8 cellular contexts compared by ENCODE assay signal in genomic region chr12:57842342-57843294, GRCh38. TPM values are rescaled to one million over a fixed set of nuclear protein-coding genes. Genes with fewer than 3 reads are reported as not detected.
DNase-seq lines count a peak whose midpoint lies in the region; ATAC-seq and TF ChIP-seq lines count a peak whose summit lies in the region.

No MANE protein-coding gene starts in this region.

- H3K9ac ChIP-seq in fibroblast of lung (ENCODE audit: insufficient read depth, low read length): no peak overlapping the region
- no peak overlapping the region for H3K9ac ChIP-seq in smooth muscle cell (ENCODE audit: low read depth)

- peaks cover 26% of the 10 kb centered on the region for H3F3A ChIP-seq in smooth muscle cell (ENCODE audit: low read depth)

- H3K27me3 ChIP-seq in H7 (ENCODE audit: control insufficient read depth, insufficient read depth, low read length): no peaks in the 10 kb centered on the region
- H3K27me3 ChIP-seq in fibroblast of lung (ENCODE audit: control insufficient read depth, insufficient read depth, low read length): no peaks in the 10 kb centered on the region
- H3K27me3 ChIP-seq in smooth muscle cell (ENCODE audit: low read depth): no peaks in the 10 kb centered on the region

- H3K79me2 ChIP-seq in fibroblast of lung (ENCODE audit: control insufficient read depth, insufficient read depth, low read length) (peaks cover 87% of the 10 kb centered on the region), smooth muscle cell (ENCODE audit: low read depth) (peaks cover 87% of the 10 kb centered on the region)

- H3K36me3 ChIP-seq in H7 (replicated peaks; ENCODE audit: control insufficient read depth, insufficient read depth, low read length) (no peaks in the 10 kb centered on the region), fibroblast of lung (ENCODE audit: control insufficient read depth, insufficient read depth, low read length) (no peaks in the 10 kb centered on the region), smooth muscle cell (ENCODE audit: low read depth) (no peaks in the 10 kb centered on the region)

- H3K27me3 Mint-ChIP-seq in T-helper 2 cell treated with Interferon-gamma antibody and Interleukin-4, amounts not matched to agents 5 μg/mL and 100 μg/mL, for 36 hours (ENCODE audit: low read depth): peaks cover 3% of the 10 kb centered on the region

- H3K4me2 ChIP-seq in fibroblast of lung (ENCODE audit: extremely low read depth, insufficient read depth, low read length) (peak overlapping the region; percentile 96), smooth muscle cell (peak overlapping the region; percentile 98)

- peaks cover 60% of the 10 kb centered on the region for H3K4me1 Mint-ChIP-seq in T-helper 2 cell treated with Interferon-gamma antibody and Interleukin-4, amounts not matched to agents 5 μg/mL and 100 μg/mL, for 36 hours (ENCODE audit: low read depth)

- H2AFZ ChIP-seq in fibroblast of lung (ENCODE audit: low read length) (no peak overlapping the region), smooth muscle cell (ENCODE audit: low read depth) (no peak overlapping the region)

- TF ChIP-seq CTCF in fibroblast of lung (conservative IDR thresholded peaks at IDR 0.05 in 1 of 2, IDR thresholded peaks at IDR 0.05 in 1 of 2; ENCODE audit: low read depth in 1 of 2, low read length in 2 of 2) (no peak), smooth muscle cell (IDR thresholded peaks at IDR 0.05; ENCODE audit: borderline replicate concordance, insufficient read depth, poor library complexity, severe bottlenecking) (no peak)

- H3K9me3 Mint-ChIP-seq in T-helper 2 cell treated with Interferon-gamma antibody and Interleukin-4, amounts not matched to agents 5 μg/mL and 100 μg/mL, for 36 hours: no peaks in the 10 kb centered on the region

- H3K4me3 ChIP-seq in H7 (ENCODE audit: insufficient read depth, low read depth, low read length) (no peak overlapping the region), fibroblast of lung (replicated peaks in 1 of 4; ENCODE audit: control extremely low read depth in 1 of 4, insufficient read depth in 1 of 4, low read depth in 3 of 4, low read length in 4 of 4) (peak overlapping the region; percentile 43 to 98 (median 72)), smooth muscle cell (peak overlapping the region; percentile 99)

- H3K36me3 Mint-ChIP-seq in T-helper 2 cell treated with Interferon-gamma antibody and Interleukin-4, amounts not matched to agents 5 μg/mL and 100 μg/mL, for 36 hours (ENCODE audit: low read depth): peaks cover 8% of the 10 kb centered on the region

- 51% methylated on average over 14 of the region's 14 CpGs for WGBS in smooth muscle cell (ENCODE audit: low lambda C conversion rate)

- H3K27ac Mint-ChIP-seq in T-helper 2 cell treated with Interferon-gamma antibody and Interleukin-4, amounts not matched to agents 5 μg/mL and 100 μg/mL, for 36 hours: no peak overlapping the region

- peak overlapping the region; percentile 88 for H3K4me3 Mint-ChIP-seq in T-helper 2 cell treated with Interferon-gamma antibody and Interleukin-4, amounts not matched to agents 5 μg/mL and 100 μg/mL, for 36 hours

- H3K9me3 ChIP-seq in fibroblast of lung (ENCODE audit: control insufficient read depth, insufficient read depth, low read depth, low read length) (no peaks in the 10 kb centered on the region), smooth muscle cell (replicated peaks; ENCODE audit: low read depth) (no peaks in the 10 kb centered on the region)

- H3K4me1 ChIP-seq in fibroblast of lung (ENCODE audit: control insufficient read depth, extremely low read depth, insufficient read depth, low read length) (peaks cover 45% of the 10 kb centered on the region), smooth muscle cell (ENCODE audit: low read depth) (peaks cover 55% of the 10 kb centered on the region)

- H3K27ac ChIP-seq in fibroblast of lung (ENCODE audit: insufficient read depth, low read length) (no peak overlapping the region), smooth muscle cell (ENCODE audit: low read depth) (peak overlapping the region; percentile 100)

- H4K20me1 ChIP-seq in fibroblast of lung (ENCODE audit: control insufficient read depth, extremely low read depth, insufficient read depth, low read length) (peaks cover 6% of the 10 kb centered on the region), smooth muscle cell (ENCODE audit: low read depth) (peaks cover 79% of the 10 kb centered on the region)

- DNase-seq in H7 (peak; percentile 80), fibroblast of lung (ENCODE audit: low read depth in 2 of 2) (no peak), smooth muscle cell (lab: John Stamatoyannopoulos, UW; ENCODE audit: unreplicated experiment) (no peak), NCI-H187 treated with DMSO at 0.1 percent for 48 hours (lab: John Stamatoyannopoulos, UW) (no peak), NAMALWA (ENCODE audit: low spot score) (no peak)
- no peak for DNase-seq in T-helper 2 cell treated with Interferon-gamma antibody and Interleukin-4, amounts not matched to agents 5 μg/mL and 100 μg/mL, for 36 hours (ENCODE audit: low spot score)

- ATAC-seq in HG03469 (IDR thresholded peaks at IDR 0.05; ENCODE audit: unreplicated experiment) (no peak), HG02610 (IDR thresholded peaks at IDR 0.05; ENCODE audit: unreplicated experiment) (no peak)

RNA-seq across cellular contexts. Expression of gene CTDSP2, which starts 3.9 kb away (rescaled TPM):
- 59.3 and 74.2 TPM in 2 replicates for total RNA-seq in H7 (2014; rRNA removed; shearing (Covaris generic))
- total RNA-seq in fibroblast of lung: 87.8 and 92.0 TPM in 2 replicates
- polyA plus RNA-seq in fibroblast of lung: 199 and 208 TPM in 2 replicates
- polyA plus RNA-seq in fibroblast of lung (2012): 130 and 165 TPM in 2 replicates
- polyA minus RNA-seq in fibroblast of lung (ENCODE audit: low replicate concordance): 481 and 517 TPM in 2 replicates
- 77.4 and 86.7 TPM in 2 replicates for total RNA-seq in smooth muscle cell
- 61.7 and 62.0 TPM in 2 replicates for polyA plus RNA-seq in smooth muscle cell

RNA-seq across cellular contexts. Expression of gene AVIL, which starts 24.1 kb away (rescaled TPM):
- 0.38 TPM in 1 of 2 replicates, not detected in the other for total RNA-seq in H7 (2014; rRNA removed; shearing (Covaris generic))
- total RNA-seq in fibroblast of lung: 2.8 and 7.1 TPM in 2 replicates
- polyA plus RNA-seq in fibroblast of lung: 1.1 and 2.2 TPM in 2 replicates
- 0.96 and 1.9 TPM in 2 replicates for polyA plus RNA-seq in fibroblast of lung (2012)
- polyA minus RNA-seq in fibroblast of lung (ENCODE audit: low replicate concordance): 2.4 TPM in 1 of 2 replicates, not detected in the other
- 7.0 and 17.1 TPM in 2 replicates for total RNA-seq in smooth muscle cell
- 1.2 and 9.1 TPM in 2 replicates for polyA plus RNA-seq in smooth muscle cell
